ENCODE assay signal across 25 cellular contexts in the genomic region with DNA sequence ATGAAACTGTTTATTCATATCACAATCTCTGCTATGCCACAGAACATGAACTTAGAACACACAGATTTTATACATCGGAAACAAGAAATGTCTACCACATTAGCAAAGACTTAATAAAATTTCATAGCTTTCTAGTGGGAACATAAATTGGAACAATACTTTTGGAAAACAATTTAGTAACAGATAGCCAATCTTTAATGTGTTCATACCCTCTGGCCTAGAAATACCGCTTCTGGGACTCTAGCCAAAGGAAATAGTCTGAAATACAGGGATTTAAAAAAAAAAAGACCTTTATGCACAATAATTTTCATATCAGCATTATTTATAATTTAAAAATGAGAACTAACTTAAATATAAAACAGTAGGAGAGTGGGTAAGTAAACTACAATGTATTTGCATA.
"Had no signal": no experiment of that assay in that cellular context is flagged by ENCODE, and none has a peak within 500 bp of the region (broad histone marks: within the 10 kb centered on the region; RNA-seq: fewer than 3 reads in every experiment).

No MANE protein-coding gene starts in this region.

- DNase-seq: activated CD4-positive, alpha-beta T cell treated with anti-CD3 and anti-CD28 coated beads, Interleukin-2, amount 50 U/mL, for 1 hour; activated gamma-delta T cell treated with Interleukin-2 at 50 U/mL for 16 hours; activated T-cell treated with anti-CD3 and anti-CD28 coated beads, Interleukin-2, amount 50 U/mL, for 1 hour; cerebellar nuclear complex; effector CD8-positive, alpha-beta T cell; kidney; left lung; naive thymus-derived CD8-positive, alpha-beta T cell; pancreas; psoas muscle; stimulated activated CD4-positive, alpha-beta T cell treated with anti-CD3 and anti-CD28 coated beads, Interleukin-4, amount 100 ng/mL, for 4 hours; stimulated activated naive CD8-positive, alpha-beta T cell treated with anti-CD3 and anti-CD28 coated beads, Interleukin-15, Interleukin-2, amounts not matched to agents 100 U/mL and 50 U/mL, for 24 hours; substantia nigra; T-cell; thyroid gland had no signal

- H3K27ac ChIP-seq: ascending aorta, left lung, pancreas, psoas muscle, right atrium auricular region, SK-N-MC, thyroid gland, VCaP had no signal

- H3K9me3 Mint-ChIP-seq: activated naive CD4-positive, alpha-beta T cell treated with anti-CD3 and anti-CD28 coated beads, Interleukin-2, amount 50 U/mL, for 24 hours; mesothelial cell of epicardium; naive thymus-derived CD8-positive, alpha-beta T cell; T-cell; T-helper 2 cell treated with Interferon-gamma antibody and Interleukin-4, amounts not matched to agents 5 μg/mL and 100 μg/mL, for 36 hours had no signal

- H3K36me3 Mint-ChIP-seq: activated naive CD4-positive, alpha-beta T cell treated with anti-CD3 and anti-CD28 coated beads, Interleukin-2, amount 50 U/mL, for 24 hours; mesothelial cell of epicardium; naive thymus-derived CD8-positive, alpha-beta T cell; T-cell had no signal

- H3K4me1 ChIP-seq: left lung, pancreas had no signal

- ATAC-seq: activated CD4-positive, CD25-positive, alpha-beta regulatory T cell treated with anti-CD3 and anti-CD28 coated beads, Interleukin-2, amount 50 U/mL, for 24 hours; left lung; naive thymus-derived CD8-positive, alpha-beta T cell; pancreas; psoas muscle; stimulated activated naive CD8-positive, alpha-beta T cell treated with anti-CD3 and anti-CD28 coated beads, Interleukin-15, Interleukin-2, amounts not matched to agents 100 U/mL and 50 U/mL, for 24 hours; T-cell had no signal

- H3K4me3 ChIP-seq: ascending aorta, left lung, lung, pancreas, psoas muscle, right atrium auricular region, SK-N-MC, thyroid gland had no signal

- H3K9me3 ChIP-seq: ascending aorta, left lung, pancreas, psoas muscle, right atrium auricular region, thyroid gland had no signal

- H3K27me3 Mint-ChIP-seq: activated naive CD4-positive, alpha-beta T cell treated with anti-CD3 and anti-CD28 coated beads, Interleukin-2, amount 50 U/mL, for 24 hours; naive thymus-derived CD8-positive, alpha-beta T cell had no signal

- H3K36me3 ChIP-seq: ascending aorta, left lung, pancreas, right atrium auricular region, thyroid gland had no signal

- H3K27me3 ChIP-seq: ascending aorta, pancreas, right atrium auricular region, thyroid gland had no signal

- H3K4me3 Mint-ChIP-seq: activated naive CD4-positive, alpha-beta T cell treated with anti-CD3 and anti-CD28 coated beads, Interleukin-2, amount 50 U/mL, for 24 hours; mesothelial cell of epicardium; naive thymus-derived CD8-positive, alpha-beta T cell; T-cell; T-helper 2 cell treated with Interferon-gamma antibody and Interleukin-4, amounts not matched to agents 5 μg/mL and 100 μg/mL, for 36 hours had no signal

- FAIRE-seq: bronchial epithelial cell, kidney, pancreas had no signal

- H3K4me1 Mint-ChIP-seq: activated naive CD4-positive, alpha-beta T cell treated with anti-CD3 and anti-CD28 coated beads, Interleukin-2, amount 50 U/mL, for 24 hours had no signal

- H3K27ac Mint-ChIP-seq: activated naive CD4-positive, alpha-beta T cell treated with anti-CD3 and anti-CD28 coated beads, Interleukin-2, amount 50 U/mL, for 24 hours; T-cell; T-helper 2 cell treated with Interferon-gamma antibody and Interleukin-4, amounts not matched to agents 5 μg/mL and 100 μg/mL, for 36 hours had no signal
